19 cellular contexts compared by ENCODE assay signal in genomic region chr10:60369163-60369930, GRCh38. TPM values are rescaled to one million over a fixed set of nuclear protein-coding genes. Genes with fewer than 3 reads are reported as not detected.
DNase-seq lines count a peak whose midpoint lies in the region; ATAC-seq, FAIRE-seq and TF ChIP-seq lines count a peak whose summit lies in the region.
"Had no signal": no experiment of that assay in that cellular context is flagged by ENCODE, and none has a peak within 500 bp of the region (broad histone marks: within the 10 kb centered on the region; RNA-seq: fewer than 3 reads in every experiment).

No MANE protein-coding gene starts in this region.

- TF ChIP-seq CTCF in LNCaP clone FGC (IDR thresholded peaks at IDR 0.05; ENCODE audit: control insufficient read depth, extremely low read depth, insufficient read depth) (no peak), astrocyte (IDR thresholded peaks at IDR 0.05; ENCODE audit: insufficient read depth, low read depth, low read length) (no peak), keratinocyte (optimal IDR thresholded peaks at IDR 0.05 in 1 of 3, IDR thresholded peaks at IDR 0.05 in 1 of 3, conservative IDR thresholded peaks at IDR 0.05 in 1 of 3; ENCODE audit: extremely low read depth in 1 of 3, insufficient read depth in 2 of 3, low read length in 3 of 3) (no peak)

- H3K9ac ChIP-seq in astrocyte (ENCODE audit: low read length) (no peak overlapping the region), keratinocyte (ENCODE audit: control insufficient read depth, extremely low read depth, insufficient read depth, low read length) (no peak overlapping the region)

- H3K9me1 ChIP-seq in keratinocyte (ENCODE audit: control insufficient read depth, extremely low read depth, insufficient read depth, low read length) = no peaks in the 10 kb centered on the region

- H3K9me3 Mint-ChIP-seq in astrocyte (ENCODE audit: unreplicated experiment) = no peaks in the 10 kb centered on the region
- H3K9me3 Mint-ChIP-seq: GM23338, IgD-negative memory B cell had no signal

- no peak for ATAC-seq in GM18520 (IDR thresholded peaks at IDR 0.05; ENCODE audit: unreplicated experiment)
- ATAC-seq: GM23338, HCT116 had no signal

- H3K4me1 Mint-ChIP-seq in astrocyte (ENCODE audit: low read depth, unreplicated experiment) = peaks cover 3% of the 10 kb centered on the region
- H3K4me1 Mint-ChIP-seq: CD14-positive monocyte, IgD-negative memory B cell had no signal

- H3K36me3 Mint-ChIP-seq in astrocyte (ENCODE audit: low read depth, unreplicated experiment) = no peaks in the 10 kb centered on the region
- H3K36me3 Mint-ChIP-seq: CD14-positive monocyte had no signal

- no peaks in the 10 kb centered on the region for H3K27me3 Mint-ChIP-seq in astrocyte (ENCODE audit: low read depth, unreplicated experiment)
- H3K27me3 Mint-ChIP-seq: IgD-negative memory B cell had no signal

- H4K20me1 ChIP-seq in astrocyte (ENCODE audit: insufficient read depth, low read length) = no peaks in the 10 kb centered on the region
- no peaks in the 10 kb centered on the region for H4K20me1 ChIP-seq in keratinocyte (ENCODE audit: control insufficient read depth, extremely low read depth, insufficient read depth, low read length)

- H3K9me3 ChIP-seq in astrocyte (ENCODE audit: insufficient read depth, low read depth, low read length) = no peaks in the 10 kb centered on the region
- H3K9me3 ChIP-seq in keratinocyte (ENCODE audit: control insufficient read depth, low read depth, low read length) = no peaks in the 10 kb centered on the region

- no peaks in the 10 kb centered on the region for H3K36me3 ChIP-seq in astrocyte (ENCODE audit: insufficient read depth, low read length)
- H3K36me3 ChIP-seq in keratinocyte (ENCODE audit: control insufficient read depth in 2 of 2, extremely low read depth in 1 of 2, insufficient read depth in 2 of 2, low read length in 2 of 2) = no peaks in the 10 kb centered on the region

- FAIRE-seq in astrocyte (lab: Jason Lieb, UNC) (peak; percentile 5), keratinocyte (lab: Jason Lieb, UNC) (peak; percentile 41)
- FAIRE-seq: HTR-8/SVneo had no signal

- H3K27ac ChIP-seq in astrocyte (ENCODE audit: low read depth, low read length) (no peak overlapping the region), keratinocyte (ENCODE audit: control insufficient read depth, insufficient read depth, low read length) (no peak overlapping the region), substantia nigra (ENCODE audit: low read depth, low read length, poor library complexity, severe bottlenecking) (peak overlapping the region; percentile 46)
- H3K27ac ChIP-seq: HL-60 had no signal

- H3K4me2 ChIP-seq in astrocyte (ENCODE audit: low read length) (no peak overlapping the region), keratinocyte (ENCODE audit: control insufficient read depth, extremely low read depth, insufficient read depth, low read depth, low read length) (no peak overlapping the region)
- H3K4me2 ChIP-seq: GM23338 had no signal

- H3K4me3 ChIP-seq in LNCaP clone FGC (ENCODE audit: low read depth, low read length) = peak overlapping the region; percentile 17; the same call in 1 of the 2 replicates
- H3K4me3 ChIP-seq in astrocyte (ENCODE audit: insufficient read depth, low read depth, low read length) = no peak overlapping the region
- H3K4me3 ChIP-seq in keratinocyte (ENCODE audit: control insufficient read depth in 2 of 3, extremely low read depth in 1 of 3, insufficient read depth in 2 of 3, low read depth in 1 of 3, low read length in 3 of 3) = no peak overlapping the region
- H3K4me3 ChIP-seq: GM23338 had no signal

- H3K27me3 ChIP-seq in astrocyte (ENCODE audit: insufficient read depth, low read length) = no peaks in the 10 kb centered on the region
- H3K27me3 ChIP-seq in keratinocyte (ENCODE audit: control insufficient read depth, extremely low read depth, insufficient read depth, low read length) = no peaks in the 10 kb centered on the region

- peaks cover 6% of the 10 kb centered on the region for H3K4me1 ChIP-seq in astrocyte (ENCODE audit: insufficient read depth, low read length)
- no peaks in the 10 kb centered on the region for H3K4me1 ChIP-seq in keratinocyte (ENCODE audit: control insufficient read depth, extremely low read depth, insufficient read depth, low read length)

- H2AFZ ChIP-seq in astrocyte (ENCODE audit: low read depth, low read length) (no peak overlapping the region), keratinocyte (ENCODE audit: control insufficient read depth, low read length) (no peak overlapping the region)
- H2AFZ ChIP-seq: GM23338 had no signal

- no peak overlapping the region for H3K27ac Mint-ChIP-seq in astrocyte (ENCODE audit: unreplicated experiment)
- H3K27ac Mint-ChIP-seq: CD14-positive monocyte, GM23338, IgD-negative memory B cell had no signal

- no peaks in the 10 kb centered on the region for H3K79me2 ChIP-seq in astrocyte (ENCODE audit: insufficient read depth, low read length)
- H3K79me2 ChIP-seq in keratinocyte (ENCODE audit: control insufficient read depth, insufficient read depth, low read length) = no peaks in the 10 kb centered on the region

- DNase-seq in LNCaP clone FGC (ENCODE audit: low read depth) (peak; percentile 58), astrocyte (ENCODE audit: low read depth) (no peak), keratinocyte (ENCODE audit: low read depth, low spot score) (no peak), substantia nigra (lab: John Stamatoyannopoulos, UW) (no peak), NCI-H2227 treated with DMSO at 0.1 percent for 48 hours (lab: John Stamatoyannopoulos, UW) (no peak), NCI-H2196 (lab: John Stamatoyannopoulos, UW; ENCODE audit: unreplicated experiment) (no peak)
- DNase-seq: ACHN, AML-193, COR-L47, NCI-H1105 treated with DMSO at 0.1 percent for 48 hours, NCI-H187 treated with DMSO at 0.1 percent for 48 hours, NCI-H446 treated with DMSO at 0.1 percent for 48 hours had no signal

- dilution Hi-C loops in keratinocyte (cut with MboI; ENCODE audit: extremely low pct_ligation_motif_present, low sequenced_read_pairs) = no loop called here

- H3K4me3 Mint-ChIP-seq in astrocyte (ENCODE audit: unreplicated experiment) = no peak overlapping the region
- H3K4me3 Mint-ChIP-seq: CD14-positive monocyte, GM23338, IgD-negative memory B cell had no signal

RNA-seq across cellular contexts. Expression of gene ANK3, which starts 20.3 kb away (rescaled TPM):
- total RNA-seq in astrocyte = 15.5 and 21.1 TPM in 2 replicates
- 8.2 to 9.1 TPM (median 8.3 TPM) in 3 replicates for polyA plus RNA-seq in keratinocyte
- polyA plus RNA-seq in keratinocyte (2011; ENCODE audit: low read depth) = 24.9 TPM
- 4.8 and 8.0 TPM in 2 replicates for polyA plus RNA-seq in keratinocyte (2011; cell fraction: cytosol; rRNA removed)
- polyA plus RNA-seq in keratinocyte (2011; cell fraction: nucleus; rRNA removed) = 11.4 and 14.2 TPM in 2 replicates
- 5.9 and 7.2 TPM in 2 replicates for polyA plus RNA-seq in keratinocyte (2012; ENCODE audit: low replicate concordance)
- polyA minus RNA-seq in keratinocyte = 8.6 to 32.0 TPM (median 27.7 TPM) in 3 replicates
- polyA minus RNA-seq in keratinocyte (2011; cell fraction: cytosol; rRNA and poly(A)+ RNA removed) = 9.8 TPM
- polyA minus RNA-seq in keratinocyte (2011; cell fraction: nucleus; rRNA and poly(A)+ RNA removed) = 23.5 and 49.6 TPM in 2 replicates
- polyA plus RNA-seq: CD14-positive monocyte had no signal
